Comparison of ENCODE assay signal across 11 cellular contexts in the genomic region with DNA sequence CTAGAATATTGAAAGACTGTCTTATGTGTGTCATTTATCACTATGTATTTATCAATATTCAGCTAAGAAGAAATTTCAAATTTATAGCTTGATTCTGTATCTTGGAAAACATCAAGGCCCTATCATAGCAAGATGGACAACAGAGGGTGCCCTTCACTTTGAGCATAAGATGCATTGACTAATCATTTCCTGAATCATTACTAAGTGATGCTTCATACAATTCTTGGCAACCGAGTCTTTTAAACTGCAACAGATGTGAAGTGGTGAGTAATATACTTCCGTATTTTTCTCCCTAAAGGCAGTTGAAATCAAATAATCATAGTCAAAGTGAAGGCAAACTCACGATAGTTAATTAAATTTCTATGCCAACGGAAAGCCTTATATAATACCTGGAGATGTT.
DNase-seq lines count a peak whose midpoint lies in the region; FAIRE-seq and TF ChIP-seq lines count a peak whose summit lies in the region.
"Had no signal": no experiment of that assay in that cellular context is flagged by ENCODE, and none has a peak within 500 bp of the region (broad histone marks: within the 10 kb centered on the region; RNA-seq: fewer than 3 reads in every experiment).

No MANE protein-coding gene starts in this region.

- peak overlapping the region; percentile 75 for H3K27ac Mint-ChIP-seq in astrocyte (ENCODE audit: unreplicated experiment)
- no peak overlapping the region for H3K27ac Mint-ChIP-seq in CD8-positive, alpha-beta memory T cell
- H3K27ac Mint-ChIP-seq: activated CD4-positive, alpha-beta memory T cell treated with anti-CD3 and anti-CD28 coated beads for 36 hours had no signal

- H3K27me3 ChIP-seq in astrocyte (ENCODE audit: insufficient read depth, low read length), result no peaks in the 10 kb centered on the region
- H3K27me3 ChIP-seq in CD8-positive, alpha-beta memory T cell (ENCODE audit: insufficient read depth, low read length, poor library complexity, severe bottlenecking), result no peaks in the 10 kb centered on the region

- CTCF ChIA-PET in AG04449 (lab: Yijun Ruan, JAX) (interaction anchor here (0.7 to 5.4 kb wide), 7 partner anchors 11 to 318 kb away, joined by 3 to 68 read pairs (median 3); a partner anchor contains a TSS), GM10248 (lab: Yijun Ruan, JAX) (no interaction called here)
- CTCF ChIA-PET in CD8-positive, alpha-beta memory T cell (lab: Charles Lee), result no interaction called here

- H3K4me3 Mint-ChIP-seq in astrocyte (ENCODE audit: unreplicated experiment), result no peak overlapping the region
- no peak overlapping the region for H3K4me3 Mint-ChIP-seq in CD8-positive, alpha-beta memory T cell
- H3K4me3 Mint-ChIP-seq: activated CD4-positive, alpha-beta memory T cell treated with anti-CD3 and anti-CD28 coated beads for 36 hours had no signal

- no peak overlapping the region for H2AFZ ChIP-seq in astrocyte (ENCODE audit: low read depth, low read length)

- POLR2A ChIA-PET in AG04449 (lab: Yijun Ruan, JAX) (interaction anchor here (1.2 to 2.3 kb wide), 2 partner anchors 184 to 315 kb away, joined by 3 to 19 read pairs; no protein-coding TSS in a partner anchor), GM10248 (lab: Yijun Ruan, JAX) (no interaction called here)
- POLR2A ChIA-PET in CD8-positive, alpha-beta memory T cell (lab: Charles Lee), result no interaction called here

- no peaks in the 10 kb centered on the region for H3K79me2 ChIP-seq in astrocyte (ENCODE audit: insufficient read depth, low read length)

- peak overlapping the region; percentile 87 for H3K27ac ChIP-seq in astrocyte (ENCODE audit: low read depth, low read length)
- H3K27ac ChIP-seq in CD8-positive, alpha-beta memory T cell (ENCODE audit: low read depth, low read length), result no peak overlapping the region

- H3K4me3 ChIP-seq in AG04449 (ENCODE audit: low read depth, low read length), result no peak overlapping the region; the same call in 1 of the 2 replicates
- no peak overlapping the region for H3K4me3 ChIP-seq in astrocyte (ENCODE audit: insufficient read depth, low read depth, low read length)
- H3K4me3 ChIP-seq in CD8-positive, alpha-beta memory T cell (ENCODE audit: low read length), result no peak overlapping the region

- no peaks in the 10 kb centered on the region for H3K36me3 Mint-ChIP-seq in astrocyte (ENCODE audit: low read depth, unreplicated experiment)
- H3K36me3 Mint-ChIP-seq in CD8-positive, alpha-beta memory T cell, result no peaks in the 10 kb centered on the region
- H3K36me3 Mint-ChIP-seq: activated CD4-positive, alpha-beta memory T cell treated with anti-CD3 and anti-CD28 coated beads for 36 hours had no signal

- H3K9me3 ChIP-seq in astrocyte (ENCODE audit: insufficient read depth, low read depth, low read length), result no peaks in the 10 kb centered on the region
- H3K9me3 ChIP-seq in CD8-positive, alpha-beta memory T cell (ENCODE audit: low read length), result no peaks in the 10 kb centered on the region
- H3K9me3 ChIP-seq: Caco-2 had no signal

- peak overlapping the region; percentile 70 for H3K9ac ChIP-seq in astrocyte (ENCODE audit: low read length)

- peak overlapping the region; percentile 77 for H3K4me2 ChIP-seq in astrocyte (ENCODE audit: low read length)

- peak; percentile 53 for TF ChIP-seq CTCF in AG04449 (IDR thresholded peaks at IDR 0.05; ENCODE audit: insufficient read depth, low read length, missing control alignments)
- TF ChIP-seq CTCF in astrocyte (IDR thresholded peaks at IDR 0.05; ENCODE audit: insufficient read depth, low read depth, low read length), result peak; percentile 31
- no peak for TF ChIP-seq CTCF in GM10248 (IDR thresholded peaks at IDR 0.05; ENCODE audit: control extremely low read depth, extremely low read depth, low read depth, missing control alignments)

- no peaks in the 10 kb centered on the region for H4K20me1 ChIP-seq in astrocyte (ENCODE audit: insufficient read depth, low read length)

- H3K9me3 Mint-ChIP-seq in astrocyte (ENCODE audit: unreplicated experiment), result peaks cover 1% of the 10 kb centered on the region
- no peaks in the 10 kb centered on the region for H3K9me3 Mint-ChIP-seq in CD8-positive, alpha-beta memory T cell
- H3K9me3 Mint-ChIP-seq: activated CD4-positive, alpha-beta memory T cell treated with anti-CD3 and anti-CD28 coated beads for 36 hours had no signal

- peaks cover 21% of the 10 kb centered on the region for H3K4me1 ChIP-seq in astrocyte (ENCODE audit: insufficient read depth, low read length)
- no peaks in the 10 kb centered on the region for H3K4me1 ChIP-seq in CD8-positive, alpha-beta memory T cell (ENCODE audit: insufficient read depth, low read length)
- H3K4me1 ChIP-seq: Caco-2 had no signal

- H3K36me3 ChIP-seq in astrocyte (ENCODE audit: insufficient read depth, low read length), result no peaks in the 10 kb centered on the region
- H3K36me3 ChIP-seq in CD8-positive, alpha-beta memory T cell (ENCODE audit: insufficient read depth, low read length), result no peaks in the 10 kb centered on the region

- H3K4me1 Mint-ChIP-seq in astrocyte (ENCODE audit: low read depth, unreplicated experiment), result peaks cover 16% of the 10 kb centered on the region
- H3K4me1 Mint-ChIP-seq in CD8-positive, alpha-beta memory T cell, result no peaks in the 10 kb centered on the region

- FAIRE-seq in astrocyte (lab: Jason Lieb, UNC), result peak; percentile 100
- peak; percentile 96 for FAIRE-seq in islet of Langerhans (lab: Jason Lieb, UNC)

- no peaks in the 10 kb centered on the region for H3K27me3 Mint-ChIP-seq in astrocyte (ENCODE audit: low read depth, unreplicated experiment)
- no peaks in the 10 kb centered on the region for H3K27me3 Mint-ChIP-seq in CD8-positive, alpha-beta memory T cell

- DNase-seq in AG04449 (ENCODE audit: low read depth, low spot score), result peak; percentile 87
- DNase-seq in LoVo (ENCODE audit: low spot score), result peak; percentile 11
- DNase-seq in astrocyte (ENCODE audit: low read depth), result peak; percentile 93
- DNase-seq in CD8-positive, alpha-beta memory T cell, result no peak
- no peak for DNase-seq in SHP77 (lab: John Stamatoyannopoulos, UW)
- no peak for DNase-seq in GM10248 (ENCODE audit: extremely low spot score)
- no peak for DNase-seq in NCI-H1105 treated with DMSO at 0.1 percent for 48 hours (lab: John Stamatoyannopoulos, UW)
- DNase-seq: activated CD4-positive, alpha-beta memory T cell treated with anti-CD3 and anti-CD28 coated beads for 36 hours; Caco-2; NCI-H524 had no signal

Comparison
In these comparisons a context has a peak if more than half of its experiments do, and no peak if none do; other contexts are left out.
1. DNase-seq: peak in AG04449 (single experiment), LoVo (single experiment) and astrocyte (single experiment); none in CD8-positive, alpha-beta memory T cell (0 of 5), SHP77 (0 of 2), GM10248 (single experiment) and NCI-H1105 treated with DMSO at 0.1 percent for 48 hours (single experiment).